In the genomic region with DNA sequence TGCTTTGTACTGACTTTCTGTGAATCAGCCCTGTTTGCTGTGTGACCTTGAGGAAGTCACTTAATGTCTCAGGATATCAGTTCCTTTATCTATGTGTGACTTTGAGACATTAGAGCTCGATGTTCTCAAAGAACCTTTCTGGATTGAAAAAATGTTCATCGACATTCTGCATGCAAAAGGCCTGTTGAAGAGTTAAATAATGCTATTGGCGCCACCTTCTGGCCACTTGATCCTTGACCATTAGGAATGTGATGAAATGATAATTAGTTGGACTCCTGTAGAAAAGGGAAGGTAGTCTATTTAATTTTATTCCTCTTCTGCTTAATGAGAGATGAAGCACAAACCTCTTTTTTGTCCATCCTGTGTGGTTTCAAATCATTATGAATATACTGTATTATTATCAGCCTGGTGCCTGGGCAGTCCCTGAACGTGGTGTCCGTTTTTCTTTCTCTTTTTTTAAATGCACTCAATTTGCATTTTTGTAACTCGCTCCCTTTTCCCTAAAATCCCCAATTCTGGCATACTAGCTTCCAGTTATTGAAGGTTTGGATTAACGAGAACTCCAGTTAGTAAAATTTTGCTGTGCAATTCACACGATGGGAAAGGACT, we compare ENCODE assay signal across 8 cellular contexts. TPM values are rescaled to one million over a fixed set of nuclear protein-coding genes. Genes with fewer than 3 reads are reported as not detected.
DNase-seq lines count a peak whose midpoint lies in the region; ATAC-seq and TF ChIP-seq lines count a peak whose summit lies in the region.

No MANE protein-coding gene starts in this region.

- no peaks in the 10 kb centered on the region for H3K4me1 ChIP-seq in cardiac muscle cell (ENCODE audit: low read depth)
- H3K4me1 ChIP-seq in lung (ENCODE audit: control insufficient read depth in 2 of 2, insufficient read depth in 2 of 2, low read length in 2 of 2): no peaks in the 10 kb centered on the region

- H3K4me3 ChIP-seq in cardiac muscle cell: no peak overlapping the region
- no peak overlapping the region for H3K4me3 ChIP-seq in lung

- intact Hi-C loops in Right ventricle myocardium inferior (cut with DNase I): loop anchor here (2.0 to 10.0 kb wide), 2 partner anchors 126 to 318 kb away; no protein-coding TSS in a partner anchor

- TF ChIP-seq CTCF in cardiac muscle cell (IDR thresholded peaks at IDR 0.05; ENCODE audit: low read depth, low read length) (peak; percentile 63), lung (IDR thresholded peaks at IDR 0.05; ENCODE audit: control extremely low read depth, extremely low read depth) (peak; percentile 58)

- H3K27ac ChIP-seq in cardiac muscle cell (no peak overlapping the region), lung (ENCODE audit: low read depth in 1 of 2, low read length in 1 of 2) (no peak overlapping the region), substantia nigra (ENCODE audit: low read depth, low read length, poor library complexity, severe bottlenecking) (no peak overlapping the region)

- no peak for ATAC-seq in Right ventricle myocardium inferior
- ATAC-seq in lung (ENCODE audit: insufficient read depth, low FRiP score): no peak
- no peak for ATAC-seq in HG03571 (IDR thresholded peaks at IDR 0.05; ENCODE audit: unreplicated experiment)

- WGBS in lung, 2 donors: 49 to 52% methylated on average over 8 of the region's 8 CpGs

- H3K27me3 ChIP-seq in cardiac muscle cell (no peaks in the 10 kb centered on the region), lung (ENCODE audit: control insufficient read depth, insufficient read depth) (no peaks in the 10 kb centered on the region)

- DNase-seq in cardiac muscle cell (ENCODE audit: low read depth in 1 of 2, low spot score in 1 of 2) (peak; percentile 78 to 81), Right ventricle myocardium inferior (ENCODE audit: missing footprints) (no peak), NCI-H146 (lab: John Stamatoyannopoulos, UW) (peak; percentile 62), T follicular helper cell (ENCODE audit: low read depth) (peak; percentile 7), dermis blood vessel endothelial cell (peak; percentile 80), lung (ENCODE audit: low spot score) (peak; percentile 74), substantia nigra (lab: John Stamatoyannopoulos, UW) (peak in 29 of 49 donors; percentile 3 to 69 (median 26))

- H3K9me3 ChIP-seq in cardiac muscle cell (ENCODE audit: low read depth): no peaks in the 10 kb centered on the region
- no peaks in the 10 kb centered on the region for H3K9me3 ChIP-seq in lung (ENCODE audit: control insufficient read depth in 2 of 2, insufficient read depth in 1 of 2, low read length in 1 of 2)

- H3K36me3 ChIP-seq in cardiac muscle cell: no peaks in the 10 kb centered on the region
- H3K36me3 ChIP-seq in lung (ENCODE audit: control insufficient read depth in 2 of 2, insufficient read depth in 2 of 2, low read length in 2 of 2): no peaks in the 10 kb centered on the region

RNA-seq across cellular contexts. Expression of a gene that starts 20.7 kb away (rescaled TPM):
- total RNA-seq in cardiac muscle cell: not detected in 2 replicates
- polyA plus RNA-seq in cardiac muscle cell: not detected in 2 replicates
- not detected for total RNA-seq in Right ventricle myocardium inferior
- not detected in 2 replicates for total RNA-seq in dermis blood vessel endothelial cell
- total RNA-seq in lung: 10 to 100 TPM; 10.6 to 24.6 TPM
- 1 to 10 TPM; 1.4 to 3.7 TPM for polyA plus RNA-seq in lung

RNA-seq across cellular contexts. Expression of a gene that starts 54.2 kb away (rescaled TPM):
- total RNA-seq in cardiac muscle cell (29.3 and 50.1 TPM in 2 replicates), Right ventricle myocardium inferior (152 TPM), dermis blood vessel endothelial cell (60.9 and 83.6 TPM in 2 replicates), lung (100 to 1,000 TPM; 119 to 319 TPM)
- polyA plus RNA-seq in cardiac muscle cell (27.1 and 56.7 TPM in 2 replicates), lung (10 to 100 TPM; 91.8 to 91.9 TPM)

Comparison
In these comparisons a context has a peak if more than half of its experiments do, and no peak if none do; other contexts are left out.
1. RNA of a gene that starts 20.7 kb away (total RNA-seq): 10.6 to 24.6 TPM in lung; not detected in cardiac muscle cell, not detected in Right ventricle myocardium inferior (single experiment) and not detected in dermis blood vessel endothelial cell; every median in the first group is over 10 times any median in the second.